26 cellular contexts compared by ENCODE assay signal in the genomic region with DNA sequence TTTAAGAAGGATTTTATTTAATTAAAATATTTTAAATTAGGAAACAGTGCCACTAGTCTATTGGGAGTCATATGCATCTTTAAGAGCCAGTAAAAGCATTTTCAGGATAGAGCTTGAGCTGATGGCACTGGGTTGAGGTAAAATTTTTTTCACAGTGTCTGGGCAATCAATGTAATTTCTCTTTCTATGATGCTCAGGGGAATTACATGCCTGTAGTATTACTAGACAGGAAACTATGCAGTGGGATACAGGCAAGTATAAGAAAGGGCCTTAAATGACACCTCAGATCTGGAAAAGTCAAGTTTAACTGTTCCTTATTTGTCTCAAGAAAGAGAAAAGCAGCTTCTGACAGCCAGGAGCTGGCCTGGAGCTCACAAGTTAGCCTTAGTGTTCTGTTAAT.
DNase-seq lines count a peak whose midpoint lies in the region; ATAC-seq, FAIRE-seq and TF ChIP-seq lines count a peak whose summit lies in the region.
"Had no signal": no experiment of that assay in that cellular context is flagged by ENCODE, and none has a peak within 500 bp of the region (broad histone marks: within the 10 kb centered on the region; RNA-seq: fewer than 3 reads in every experiment).

No MANE protein-coding gene starts in this region.

- H3K9me2 ChIP-seq in SK-N-SH, result no peaks in the 10 kb centered on the region

- H4K20me1 ChIP-seq in SK-N-SH (ENCODE audit: insufficient read depth), result no peaks in the 10 kb centered on the region

- TF ChIP-seq CTCF in SK-N-SH (IDR thresholded peaks at IDR 0.05) (no peak), body of pancreas (IDR thresholded peaks at IDR 0.05) (no peak)

- H3K9me3 ChIP-seq in SK-N-SH (no peaks in the 10 kb centered on the region), body of pancreas (no peaks in the 10 kb centered on the region)
- H3K9me3 ChIP-seq: upper lobe of left lung had no signal

- no peak for FAIRE-seq in frontal cortex (lab: Jason Lieb, UNC)
- FAIRE-seq: D721Med, K562 had no signal

- intact Hi-C loops in body of pancreas (cut with DNase I), result no loop called here

- TF ChIP-seq POLR2A in body of pancreas (IDR thresholded peaks at IDR 0.05), result no peak

- no peak for ATAC-seq in body of pancreas
- ATAC-seq in HG03469 (IDR thresholded peaks at IDR 0.05; ENCODE audit: unreplicated experiment), result no peak
- ATAC-seq: activated CD8-positive, alpha-beta T cell treated with anti-CD3 and anti-CD28 coated beads, Interleukin-2, amount 10 ng/mL, durations not matched to agents 7 days and 5 days; K562; left lobe of liver; right cardiac atrium; Right ventricle myocardium inferior had no signal

- H3K4me2 ChIP-seq in SK-N-SH, result no peak overlapping the region

- TF ChIP-seq RAD21 in SK-N-SH (IDR thresholded peaks at IDR 0.05; ENCODE audit: low read length), result no peak

- peaks cover 6% of the 10 kb centered on the region for H3F3A ChIP-seq in SK-N-SH (replicated peaks; ENCODE audit: insufficient read depth)

- no peak overlapping the region for H3K9ac ChIP-seq in SK-N-SH
- H3K9ac ChIP-seq: parathyroid adenoma had no signal

- TF ChIP-seq EP300 in SK-N-SH (IDR thresholded peaks at IDR 0.05; ENCODE audit: borderline replicate concordance in 1 of 2, low read depth in 1 of 2, low read length in 1 of 2), result no peak

- CTCF ChIA-PET in SK-N-SH (lab: Yijun Ruan, JAX), result interaction anchor here (0.7 to 1.8 kb wide), 4 partner anchors 9 to 482 kb away, joined by 3 to 8 read pairs (median 4); no protein-coding TSS in a partner anchor

- peaks cover 12 to 29% of the 10 kb centered on the region in 2 experiments; a peak in 3 of 4 replicates for H3K4me1 ChIP-seq in SK-N-SH (ENCODE audit: control insufficient read depth in 1 of 2, insufficient read depth in 2 of 2, low read depth in 1 of 2, low read length in 1 of 2)
- H3K4me1 ChIP-seq in body of pancreas, result no peaks in the 10 kb centered on the region
- H3K4me1 ChIP-seq: parathyroid adenoma, upper lobe of left lung had no signal

- no peaks in the 10 kb centered on the region for H3K36me3 ChIP-seq in SK-N-SH (replicated peaks in 1 of 2; ENCODE audit: control insufficient read depth in 1 of 2, insufficient read depth in 2 of 2, low read length in 1 of 2)
- no peaks in the 10 kb centered on the region for H3K36me3 ChIP-seq in body of pancreas (replicated peaks in 1 of 2; ENCODE audit: insufficient read depth in 1 of 2, low read depth in 2 of 2)
- H3K36me3 ChIP-seq: upper lobe of left lung had no signal

- DNase-seq in NCI-H2171 treated with DMSO at 0.1 percent for 48 hours (lab: John Stamatoyannopoulos, UW) (peak; percentile 36), NCI-H2171 (lab: John Stamatoyannopoulos, UW) (no peak), SK-N-SH (no peak), fibroblast of peridontal ligament (ENCODE audit: extremely low read depth) (peak; percentile 72), stromal cell of bone marrow (ENCODE audit: low read depth) (peak; percentile 67), body of pancreas (no peak), frontal cortex (ENCODE audit: low spot score in 2 of 2) (no peak)
- DNase-seq: activated CD4-positive, CD25-positive, alpha-beta regulatory T cell treated with anti-CD3 and anti-CD28 coated beads, Interleukin-2, amount 50 U/mL, for 72 hours; activated CD8-positive, alpha-beta T cell treated with anti-CD3 and anti-CD28 coated beads, Interleukin-2, amount 10 ng/mL, durations not matched to agents 7 days and 5 days; activated naive CD4-positive, alpha-beta T cell; cerebellar nuclear complex; effector CD4-positive, alpha-beta T cell; erythroblast; H7; MM.1S; NCI-H345; right cardiac atrium; stimulated activated CD4-positive, alpha-beta T cell treated with anti-CD3 and anti-CD28 coated beads, Interleukin-15, amount 100 ng/mL, for 24 hours; upper lobe of left lung had no signal

- H3K4me3 ChIP-seq in SK-N-SH (ENCODE audit: low read depth in 2 of 2, low read length in 1 of 2) (no peak overlapping the region), body of pancreas (no peak overlapping the region)
- H3K4me3 ChIP-seq: K562, upper lobe of left lung had no signal

- POLR2A ChIA-PET in SK-N-SH (lab: Yijun Ruan, JAX), result interaction anchor here (1.0 kb wide), 1 partner anchor 13 kb away, joined by 3 read pairs; no protein-coding TSS in a partner anchor

- H3K27ac ChIP-seq in SK-N-SH (ENCODE audit: low read depth in 2 of 2, low read length in 1 of 2), result peak overlapping the region; percentile 44 to 86
- no peak overlapping the region for H3K27ac ChIP-seq in body of pancreas
- H3K27ac ChIP-seq: C4-2B, parathyroid adenoma, upper lobe of left lung had no signal

- H2AFZ ChIP-seq in SK-N-SH (ENCODE audit: low read depth), result peak overlapping the region; percentile 38; the same call in 1 of the 2 replicates
- H2AFZ ChIP-seq: parathyroid adenoma had no signal

- H3K79me2 ChIP-seq in SK-N-SH (ENCODE audit: insufficient read depth), result no peaks in the 10 kb centered on the region
- H3K79me2 ChIP-seq: parathyroid adenoma had no signal

- H3K27me3 ChIP-seq in SK-N-SH (ENCODE audit: insufficient read depth) (no peaks in the 10 kb centered on the region), body of pancreas (no peaks in the 10 kb centered on the region)
- H3K27me3 ChIP-seq: upper lobe of left lung had no signal

TF ChIP-seq in SK-N-SH, 30 proteins besides CTCF, POLR2A, EP300 and RAD21:
- TF ChIP-seq MEF2A (IDR thresholded peaks at IDR 0.05; ENCODE audit: borderline replicate concordance, low read depth) (no peak), ELF1 (IDR thresholded peaks at IDR 0.05) (no peak), TAF1 (IDR thresholded peaks at IDR 0.05; ENCODE audit: borderline replicate concordance, low read depth, low read length) (no peak), FOSL2 (IDR thresholded peaks at IDR 0.05; ENCODE audit: borderline replicate concordance, low read depth) (no peak), RCOR1 (IDR thresholded peaks at IDR 0.05; ENCODE audit: low read length) (no peak), JUND (IDR thresholded peaks at IDR 0.05) (no peak), GABPA (IDR thresholded peaks at IDR 0.05; ENCODE audit: low read depth) (no peak), NFIC (IDR thresholded peaks at IDR 0.05; ENCODE audit: borderline replicate concordance) (no peak)
- TF ChIP-seq, protein P1, sequence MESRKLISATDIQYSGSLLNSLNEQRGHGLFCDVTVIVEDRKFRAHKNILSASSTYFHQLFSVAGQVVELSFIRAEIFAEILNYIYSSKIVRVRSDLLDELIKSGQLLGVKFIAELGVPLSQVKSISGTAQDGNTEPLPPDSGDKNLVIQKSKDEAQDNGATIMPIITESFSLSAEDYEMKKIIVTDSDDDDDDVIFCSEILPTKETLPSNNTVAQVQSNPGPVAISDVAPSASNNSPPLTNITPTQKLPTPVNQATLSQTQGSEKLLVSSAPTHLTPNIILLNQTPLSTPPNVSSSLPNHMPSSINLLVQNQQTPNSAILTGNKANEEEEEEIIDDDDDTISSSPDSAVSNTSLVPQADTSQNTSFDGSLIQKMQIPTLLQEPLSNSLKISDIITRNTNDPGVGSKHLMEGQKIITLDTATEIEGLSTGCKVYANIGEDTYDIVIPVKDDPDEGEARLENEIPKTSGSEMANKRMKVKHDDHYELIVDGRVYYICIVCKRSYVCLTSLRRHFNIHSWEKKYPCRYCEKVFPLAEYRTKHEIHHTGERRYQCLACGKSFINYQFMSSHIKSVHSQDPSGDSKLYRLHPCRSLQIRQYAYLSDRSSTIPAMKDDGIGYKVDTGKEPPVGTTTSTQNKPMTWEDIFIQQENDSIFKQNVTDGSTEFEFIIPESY (IDR thresholded peaks at IDR 0.05; ENCODE audit: borderline replicate concordance, low read depth), result no peak
- TF ChIP-seq, protein P2, sequence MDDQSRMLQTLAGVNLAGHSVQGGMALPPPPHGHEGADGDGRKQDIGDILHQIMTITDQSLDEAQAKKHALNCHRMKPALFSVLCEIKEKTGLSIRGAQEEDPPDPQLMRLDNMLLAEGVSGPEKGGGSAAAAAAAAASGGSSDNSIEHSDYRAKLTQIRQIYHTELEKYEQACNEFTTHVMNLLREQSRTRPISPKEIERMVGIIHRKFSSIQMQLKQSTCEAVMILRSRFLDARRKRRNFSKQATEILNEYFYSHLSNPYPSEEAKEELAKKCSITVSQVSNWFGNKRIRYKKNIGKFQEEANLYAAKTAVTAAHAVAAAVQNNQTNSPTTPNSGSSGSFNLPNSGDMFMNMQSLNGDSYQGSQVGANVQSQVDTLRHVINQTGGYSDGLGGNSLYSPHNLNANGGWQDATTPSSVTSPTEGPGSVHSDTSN (IDR thresholded peaks at IDR 0.05), result no peak

Comparison
In these comparisons a context has a peak if more than half of its experiments do, and no peak if none do; other contexts are left out.
1. DNase-seq: peak in NCI-H2171 treated with DMSO at 0.1 percent for 48 hours (single experiment), fibroblast of peridontal ligament (single experiment) and stromal cell of bone marrow (single experiment); none in NCI-H2171 (single experiment), SK-N-SH (single experiment), body of pancreas (0 of 4) and frontal cortex (0 of 2).
2. H3K27ac ChIP-seq: peak in SK-N-SH (2 of 2); none in body of pancreas (0 of 4).